Comparison of ENCODE assay signal across 1 cellular context in genomic region chr3:114872588-114872987, GRCh38.
TF ChIP-seq lines count a peak whose summit lies in the region.

No MANE protein-coding gene starts in this region.

TF ChIP-seq in IMR-90, 13 proteins besides CTCF, POLR2A, EP300 and RAD21 (continued from another document):
- TF ChIP-seq FOS (IDR thresholded peaks at IDR 0.05; ENCODE audit: low read depth, low read length) (no peak), MAFK (IDR thresholded peaks at IDR 0.05; ENCODE audit: low read depth, low read length) (no peak), USF2 (IDR thresholded peaks at IDR 0.05; ENCODE audit: low read depth, low read length) (no peak), RFX5 (IDR thresholded peaks at IDR 0.05; ENCODE audit: low read depth, low read length) (no peak)
